ENCODE assay signal across 8 cellular contexts in genomic region chr5:129771058-129771838, GRCh38.
DNase-seq lines count a peak whose midpoint lies in the region; ATAC-seq lines count a peak whose summit lies in the region.

No MANE protein-coding gene starts in this region.

- DNase-seq in EL (peak; percentile 40), HPDE6-E6E7 (ENCODE audit: extremely low spot score) (peak; percentile 35), SIG-M5 (lab: John Stamatoyannopoulos, UW) (peak; percentile 15), amniotic stem cell (lab: John Stamatoyannopoulos, UW) (peak; percentile 68), hepatic stellate cell (ENCODE audit: low spot score) (peak; percentile 14), NCI-H187 treated with DMSO at 0.1 percent for 48 hours (lab: John Stamatoyannopoulos, UW) (no peak)
- peak; percentile 15 for DNase-seq in stimulated activated CD4-positive, alpha-beta T cell treated with anti-CD3 and anti-CD28 coated beads, Interleukin-12 subunit alpha, Interleukin-12 subunit beta, amount 100 ng/mL, for 4 hours

- peak; percentile 49 for ATAC-seq in GM19467 (IDR thresholded peaks at IDR 0.05; ENCODE audit: unreplicated experiment)
